1 cellular context compared by ENCODE assay signal in the genomic region with DNA sequence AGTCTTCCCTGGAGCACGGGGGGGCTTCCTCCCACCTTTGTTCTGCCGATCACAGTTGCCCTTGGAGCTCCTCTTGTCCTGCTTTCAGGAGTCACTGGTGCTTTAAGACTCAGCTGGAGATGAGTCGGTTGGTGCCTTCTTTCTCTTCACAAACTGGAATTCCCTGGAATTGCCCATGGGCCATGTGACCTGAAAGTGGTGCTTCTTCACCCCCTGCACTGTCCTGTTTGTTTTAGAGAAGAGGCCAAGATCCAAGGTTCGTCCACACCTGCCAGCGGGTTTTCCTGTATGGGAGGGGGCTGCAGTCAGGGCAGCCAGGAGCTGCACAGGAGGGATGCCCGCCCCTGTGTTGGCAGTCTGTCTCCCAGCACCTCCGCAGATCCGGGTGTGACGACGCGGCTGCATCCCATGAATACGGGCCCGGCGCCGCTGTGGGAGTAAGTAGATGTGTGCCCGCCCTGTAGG.
A peak's percentile ranks its signal among the peaks of the same experiment; 100 is the strongest.
TF ChIP-seq lines count a peak whose summit lies in the region.

No MANE protein-coding gene starts in this region.

TF ChIP-seq in HepG2, 621 proteins besides CTCF, POLR2A, EP300 and RAD21 (continued from another document and continues in another):
- no peak for TF ChIP-seq BRF2 (CRISPR knock-in tag; IDR thresholded peaks at IDR 0.05)
- TF ChIP-seq HNRNPLL (IDR thresholded peaks at IDR 0.05; ENCODE audit: low read depth, low read length, poor library complexity, severe bottlenecking), result peak; percentile 83
- TF ChIP-seq ZNF343 (CRISPR knock-in tag; IDR thresholded peaks at IDR 0.05), result no peak
- TF ChIP-seq FOXA3 (CRISPR knock-in tag; IDR thresholded peaks at IDR 0.05), result peak; percentile 75
- TF ChIP-seq STAT5B (CRISPR knock-in tag; IDR thresholded peaks at IDR 0.05), result no peak
- TF ChIP-seq ZNF883 (CRISPR knock-in tag; IDR thresholded peaks at IDR 0.05; ENCODE audit: not compliant biosample characterization), result no peak
- no peak for TF ChIP-seq ZNF740 (CRISPR knock-in tag; IDR thresholded peaks at IDR 0.05)
- TF ChIP-seq, protein P1, sequence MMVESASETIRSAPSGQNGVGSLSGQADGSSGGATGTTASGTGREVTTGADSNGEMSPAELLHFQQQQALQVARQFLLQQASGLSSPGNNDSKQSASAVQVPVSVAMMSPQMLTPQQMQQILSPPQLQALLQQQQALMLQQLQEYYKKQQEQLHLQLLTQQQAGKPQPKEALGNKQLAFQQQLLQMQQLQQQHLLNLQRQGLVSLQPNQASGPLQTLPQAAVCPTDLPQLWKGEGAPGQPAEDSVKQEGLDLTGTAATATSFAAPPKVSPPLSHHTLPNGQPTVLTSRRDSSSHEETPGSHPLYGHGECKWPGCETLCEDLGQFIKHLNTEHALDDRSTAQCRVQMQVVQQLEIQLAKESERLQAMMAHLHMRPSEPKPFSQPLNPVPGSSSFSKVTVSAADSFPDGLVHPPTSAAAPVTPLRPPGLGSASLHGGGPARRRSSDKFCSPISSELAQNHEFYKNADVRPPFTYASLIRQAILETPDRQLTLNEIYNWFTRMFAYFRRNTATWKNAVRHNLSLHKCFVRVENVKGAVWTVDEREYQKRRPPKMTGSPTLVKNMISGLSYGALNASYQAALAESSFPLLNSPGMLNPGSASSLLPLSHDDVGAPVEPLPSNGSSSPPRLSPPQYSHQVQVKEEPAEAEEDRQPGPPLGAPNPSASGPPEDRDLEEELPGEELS (CRISPR knock-in tag; IDR thresholded peaks at IDR 0.05), result peak; percentile 51; the same call in 1 of the 2 replicates
- no peak for TF ChIP-seq HBP1 (CRISPR knock-in tag; IDR thresholded peaks at IDR 0.05; ENCODE audit: low read depth)
- TF ChIP-seq ZNF264 (CRISPR knock-in tag; IDR thresholded peaks at IDR 0.05), result no peak
- no peak for TF ChIP-seq ZNF484 (CRISPR knock-in tag; IDR thresholded peaks at IDR 0.05; ENCODE audit: borderline replicate concordance, low read depth)
- TF ChIP-seq ZNF326 (CRISPR knock-in tag; IDR thresholded peaks at IDR 0.05; ENCODE audit: borderline replicate concordance), result no peak
- TF ChIP-seq, protein P2, sequence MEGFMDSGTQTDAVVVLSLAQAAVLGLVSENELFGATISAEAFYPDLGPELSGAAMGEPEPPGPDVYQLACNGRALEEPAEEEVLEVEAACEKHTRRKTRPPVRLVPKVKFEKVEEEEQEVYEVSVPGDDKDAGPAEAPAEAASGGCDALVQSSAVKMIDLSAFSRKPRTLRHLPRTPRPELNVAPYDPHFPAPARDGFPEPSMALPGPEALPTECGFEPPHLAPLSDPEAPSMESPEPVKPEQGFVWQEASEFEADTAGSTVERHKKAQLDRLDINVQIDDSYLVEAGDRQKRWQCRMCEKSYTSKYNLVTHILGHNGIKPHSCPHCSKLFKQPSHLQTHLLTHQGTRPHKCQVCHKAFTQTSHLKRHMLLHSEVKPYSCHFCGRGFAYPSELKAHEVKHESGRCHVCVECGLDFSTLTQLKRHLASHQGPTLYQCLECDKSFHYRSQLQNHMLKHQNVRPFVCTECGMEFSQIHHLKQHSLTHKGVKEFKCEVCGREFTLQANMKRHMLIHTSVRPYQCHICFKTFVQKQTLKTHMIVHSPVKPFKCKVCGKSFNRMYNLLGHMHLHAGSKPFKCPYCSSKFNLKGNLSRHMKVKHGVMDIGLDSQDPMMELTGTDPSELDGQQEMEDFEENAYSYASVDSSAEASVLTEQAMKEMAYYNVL (CRISPR knock-in tag; IDR thresholded peaks at IDR 0.05; ENCODE audit: borderline replicate concordance), result 0 out of 2 replicates have a peak, but pooled peaks have one; percentile 15
- TF ChIP-seq FLYWCH1 (CRISPR knock-in tag; IDR thresholded peaks at IDR 0.05), result no peak
- TF ChIP-seq ZNF776 (CRISPR knock-in tag; IDR thresholded peaks at IDR 0.05), result no peak
- TF ChIP-seq, protein P3, sequence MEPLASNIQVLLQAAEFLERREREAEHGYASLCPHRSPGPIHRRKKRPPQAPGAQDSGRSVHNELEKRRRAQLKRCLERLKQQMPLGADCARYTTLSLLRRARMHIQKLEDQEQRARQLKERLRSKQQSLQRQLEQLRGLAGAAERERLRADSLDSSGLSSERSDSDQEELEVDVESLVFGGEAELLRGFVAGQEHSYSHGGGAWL (CRISPR knock-in tag; IDR thresholded peaks at IDR 0.05), result no peak
- TF ChIP-seq ATF2 (CRISPR knock-in tag; IDR thresholded peaks at IDR 0.05), result no peak
- TF ChIP-seq ZNF7 (CRISPR knock-in tag; IDR thresholded peaks at IDR 0.05), result no peak
- TF ChIP-seq EHMT2 (IDR thresholded peaks at IDR 0.05; ENCODE audit: borderline replicate concordance, low read depth, low read length), result no peak
- TF ChIP-seq SRSF1 (optimal IDR thresholded peaks at IDR 0.05; ENCODE audit: low read depth, low read length), result no peak
- TF ChIP-seq ZNF382 (CRISPR knock-in tag; IDR thresholded peaks at IDR 0.05; ENCODE audit: borderline replicate concordance), result no peak
- TF ChIP-seq ZFP36 (IDR thresholded peaks at IDR 0.05; ENCODE audit: borderline replicate concordance, low read depth, low read length, partially characterized antibody), result no peak
- no peak for TF ChIP-seq NR0B2 (CRISPR knock-in tag; IDR thresholded peaks at IDR 0.05)
- TF ChIP-seq RFXAP (CRISPR knock-in tag; IDR thresholded peaks at IDR 0.05; ENCODE audit: borderline replicate concordance), result 0 out of 2 replicates have a peak, but pooled peaks have one; percentile 10
- no peak for TF ChIP-seq MYNN (CRISPR knock-in tag; IDR thresholded peaks at IDR 0.05; ENCODE audit: low read depth)
- TF ChIP-seq ZNF549 (CRISPR knock-in tag; IDR thresholded peaks at IDR 0.05), result no peak
- TF ChIP-seq ZNF235 (CRISPR knock-in tag; IDR thresholded peaks at IDR 0.05; ENCODE audit: borderline replicate concordance), result no peak
- TF ChIP-seq, protein P4, sequence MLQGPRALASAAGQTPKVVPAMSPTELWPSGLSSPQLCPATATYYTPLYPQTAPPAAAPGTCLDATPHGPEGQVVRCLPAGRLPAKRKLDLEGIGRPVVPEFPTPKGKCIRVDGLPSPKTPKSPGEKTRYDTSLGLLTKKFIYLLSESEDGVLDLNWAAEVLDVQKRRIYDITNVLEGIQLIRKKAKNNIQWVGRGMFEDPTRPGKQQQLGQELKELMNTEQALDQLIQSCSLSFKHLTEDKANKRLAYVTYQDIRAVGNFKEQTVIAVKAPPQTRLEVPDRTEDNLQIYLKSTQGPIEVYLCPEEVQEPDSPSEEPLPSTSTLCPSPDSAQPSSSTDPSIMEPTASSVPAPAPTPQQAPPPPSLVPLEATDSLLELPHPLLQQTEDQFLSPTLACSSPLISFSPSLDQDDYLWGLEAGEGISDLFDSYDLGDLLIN (CRISPR knock-in tag; IDR thresholded peaks at IDR 0.05; ENCODE audit: borderline replicate concordance), result no peak
- TF ChIP-seq SIX4 (CRISPR knock-in tag; IDR thresholded peaks at IDR 0.05), result no peak
- TF ChIP-seq ZNF431 (CRISPR knock-in tag; IDR thresholded peaks at IDR 0.05; ENCODE audit: borderline replicate concordance, low read depth), result no peak
- 0 out of 2 replicates have a peak, but pooled peaks have one; percentile 17 for TF ChIP-seq GATAD1 (CRISPR knock-in tag; IDR thresholded peaks at IDR 0.05)
- peak; percentile 21; the same call in 1 of the 2 replicates for TF ChIP-seq KDM5B (CRISPR knock-in tag; IDR thresholded peaks at IDR 0.05; ENCODE audit: borderline replicate concordance)
- TF ChIP-seq GLMP (CRISPR knock-in tag; IDR thresholded peaks at IDR 0.05; ENCODE audit: borderline replicate concordance), result no peak
- no peak for TF ChIP-seq ZNF546 (CRISPR knock-in tag; conservative IDR thresholded peaks at IDR 0.05)
- no peak for TF ChIP-seq SYNCRIP (IDR thresholded peaks at IDR 0.05; ENCODE audit: insufficient read depth, low read depth, low read length)
- no peak for TF ChIP-seq RFXANK (CRISPR knock-in tag; IDR thresholded peaks at IDR 0.05)
- no peak for TF ChIP-seq ZNF33B (CRISPR knock-in tag; IDR thresholded peaks at IDR 0.05)
- TF ChIP-seq ZSCAN29 (CRISPR knock-in tag; conservative IDR thresholded peaks at IDR 0.05), result 0 out of 2 replicates have a peak, but pooled peaks have one; percentile 34
- no peak for TF ChIP-seq ZNF703 (CRISPR knock-in tag; IDR thresholded peaks at IDR 0.05; ENCODE audit: borderline replicate concordance)
- TF ChIP-seq THRA (CRISPR knock-in tag; IDR thresholded peaks at IDR 0.05; ENCODE audit: borderline replicate concordance), result no peak
- no peak for TF ChIP-seq CENPT (CRISPR knock-in tag; IDR thresholded peaks at IDR 0.05; ENCODE audit: low read depth)
- TF ChIP-seq ZNF20 (CRISPR knock-in tag; IDR thresholded peaks at IDR 0.05), result no peak
- no peak for TF ChIP-seq TCF12 (IDR thresholded peaks at IDR 0.05)
- TF ChIP-seq TCF12 (CRISPR knock-in tag; IDR thresholded peaks at IDR 0.05), result no peak
- TF ChIP-seq ZFYVE20 (CRISPR knock-in tag; IDR thresholded peaks at IDR 0.05; ENCODE audit: borderline replicate concordance, low read depth), result no peak
- TF ChIP-seq FOXC1 (CRISPR knock-in tag; IDR thresholded peaks at IDR 0.05; ENCODE audit: borderline replicate concordance), result peak; percentile 67; the same call in 1 of the 2 replicates
- no peak for TF ChIP-seq ZNF770 (CRISPR knock-in tag; IDR thresholded peaks at IDR 0.05)
- TF ChIP-seq ZNF253 (CRISPR knock-in tag; IDR thresholded peaks at IDR 0.05; ENCODE audit: borderline replicate concordance), result no peak
- TF ChIP-seq ZNF614 (CRISPR knock-in tag; IDR thresholded peaks at IDR 0.05; ENCODE audit: borderline replicate concordance), result no peak
- TF ChIP-seq SOX5 (CRISPR knock-in tag; IDR thresholded peaks at IDR 0.05; ENCODE audit: borderline replicate concordance), result no peak
